In genomic region chr2:239555566-239555895, GRCh38 we compare ENCODE assay signal across 23 cellular contexts.
"Had no signal": no experiment of that assay in that cellular context is flagged by ENCODE, and none has a peak within 500 bp of the region (broad histone marks: within the 10 kb centered on the region; RNA-seq: fewer than 3 reads in every experiment).

No MANE protein-coding gene starts in this region.

- H3K4me3 Mint-ChIP-seq: activated CD4-positive, alpha-beta memory T cell treated with anti-CD3 and anti-CD28 coated beads for 36 hours; activated CD8-positive, alpha-beta memory T cell treated with anti-CD3 and anti-CD28 coated beads, Interleukin-2, amount 10 ng/mL, durations not matched to agents 7 days and 5 days; brain; nephron had no signal

- DNase-seq: activated CD4-positive, alpha-beta memory T cell treated with anti-CD3 and anti-CD28 coated beads for 36 hours; activated CD8-positive, alpha-beta memory T cell treated with anti-CD3 and anti-CD28 coated beads, Interleukin-2, amount 10 ng/mL, durations not matched to agents 7 days and 5 days; activated T-cell treated with anti-CD3 and anti-CD28 coated beads, Interleukin-2, amount 50 U/mL, for 1 hour; amygdala; cortex of kidney; effector CD8-positive, alpha-beta T cell; esophagus squamous epithelium; foreskin fibroblast; hippocampal formation; left ventricle myocardium superior; mesenchymal stem cell; occipital lobe; small intestine; stimulated activated CD4-positive, alpha-beta T cell treated with anti-CD3 and anti-CD28 coated beads, Interleukin-4, amount 100 ng/mL, for 24 hours; stimulated activated naive CD4-positive, alpha-beta T cell; uterus; WERI-Rb-1 had no signal

- H3K36me3 ChIP-seq: esophagus squamous epithelium, tibial artery, uterus, WERI-Rb-1 had no signal

- H3K9me3 Mint-ChIP-seq: activated CD4-positive, alpha-beta memory T cell treated with anti-CD3 and anti-CD28 coated beads for 36 hours; activated naive CD4-positive, alpha-beta T cell treated with anti-CD3 and anti-CD28 coated beads, Interleukin-2, amount 50 U/mL, for 72 hours; activated T-helper 2 cell treated with anti-CD3 and anti-CD28 coated beads, Interferon-gamma antibody, Interleukin-2, Interleukin-4, amounts not matched to agents 10 μg/mL and 5 μg/mL and 100 μg/mL, durations not matched to agents 14 hours and 24 hours and 36 hours; nephron had no signal

- H3K27me3 ChIP-seq: uterus had no signal

- H3K27ac Mint-ChIP-seq: activated CD4-positive, alpha-beta memory T cell treated with anti-CD3 and anti-CD28 coated beads for 36 hours; activated CD8-positive, alpha-beta memory T cell treated with anti-CD3 and anti-CD28 coated beads, Interleukin-2, amount 10 ng/mL, durations not matched to agents 7 days and 5 days; activated naive CD4-positive, alpha-beta T cell treated with anti-CD3 and anti-CD28 coated beads, Interleukin-2, amount 50 U/mL, for 72 hours; activated T-helper 2 cell treated with anti-CD3 and anti-CD28 coated beads, Interferon-gamma antibody, Interleukin-2, Interleukin-4, amounts not matched to agents 10 μg/mL and 5 μg/mL and 100 μg/mL, durations not matched to agents 14 hours and 24 hours and 36 hours; brain; nephron had no signal

- H3K9me3 ChIP-seq: esophagus squamous epithelium, tibial artery, uterus had no signal

- H3K4me3 ChIP-seq: esophagus squamous epithelium, tibial artery, uterus had no signal

- ATAC-seq: activated CD8-positive, alpha-beta memory T cell treated with anti-CD3 and anti-CD28 coated beads, Interleukin-2, amount 10 ng/mL, durations not matched to agents 7 days and 5 days; left ventricle myocardium superior had no signal

- H3K4me1 ChIP-seq: esophagus squamous epithelium, tibial artery, uterus had no signal

- H3K4me1 Mint-ChIP-seq: brain, nephron had no signal

- H3K27ac ChIP-seq: esophagus squamous epithelium, tibial artery, uterus, WERI-Rb-1 had no signal

- FAIRE-seq: endothelial cell of umbilical vein, small intestine had no signal

- H3K36me3 Mint-ChIP-seq: activated CD4-positive, alpha-beta memory T cell treated with anti-CD3 and anti-CD28 coated beads for 36 hours; activated CD8-positive, alpha-beta memory T cell treated with anti-CD3 and anti-CD28 coated beads, Interleukin-2, amount 10 ng/mL, durations not matched to agents 7 days and 5 days; activated naive CD4-positive, alpha-beta T cell treated with anti-CD3 and anti-CD28 coated beads, Interleukin-2, amount 50 U/mL, for 72 hours; brain had no signal
